In genomic region chr11:12559011-12559410, GRCh38 we compare ENCODE assay signal across 28 cellular contexts.
"Had no signal": no experiment of that assay in that cellular context is flagged by ENCODE, and none has a peak within 500 bp of the region (broad histone marks: within the 10 kb centered on the region; RNA-seq: fewer than 3 reads in every experiment).

No MANE protein-coding gene starts in this region.

- H2AFZ ChIP-seq: neural progenitor cell, parathyroid adenoma had no signal

- H3K36me3 Mint-ChIP-seq: natural killer cell treated with Interleukin-12 subunit alpha and Interleukin-12 subunit beta and Interleukin-15 and Interleukin-18, amount 100 ng/mL, for 72 hours; neural progenitor cell; stimulated activated effector memory CD8-positive, alpha-beta T cell treated with anti-CD3 and anti-CD28 coated beads, Interleukin-12 subunit alpha, Interleukin-12 subunit beta, amount 100 ng/mL, for 72 hours; stimulated activated naive B cell treated with anti-CD40 and anti-IgM and Interleukin-4, amounts not matched to agents 10 μg/mL and 1 μg/mL and 100 μg/mL, for 72 hours had no signal

- H3K4me2 ChIP-seq: neural progenitor cell had no signal

- FAIRE-seq: small intestine, urothelium cell line had no signal

- H3K27ac ChIP-seq: neural progenitor cell, ovary, parathyroid adenoma, psoas muscle, right lobe of liver, sigmoid colon, stomach, thoracic aorta, thyroid gland, tibial nerve, upper lobe of left lung, vagina had no signal

- H3K4me1 ChIP-seq: parathyroid adenoma, right lobe of liver had no signal

- H3K27me3 Mint-ChIP-seq: stimulated activated naive B cell treated with anti-CD40 and anti-IgM and Interleukin-4, amounts not matched to agents 10 μg/mL and 1 μg/mL and 100 μg/mL, for 72 hours had no signal

- H3K36me3 ChIP-seq: neural progenitor cell, ovary, right lobe of liver, sigmoid colon, stomach, thoracic aorta, thyroid gland, tibial nerve, upper lobe of left lung, vagina had no signal

- H3K27ac Mint-ChIP-seq: naive thymus-derived CD8-positive, alpha-beta T cell; natural killer cell treated with Interleukin-12 subunit alpha and Interleukin-12 subunit beta and Interleukin-15 and Interleukin-18, amount 100 ng/mL, for 72 hours; neural progenitor cell; progenitor cell of endocrine pancreas; stimulated activated effector memory CD8-positive, alpha-beta T cell treated with anti-CD3 and anti-CD28 coated beads, Interleukin-12 subunit alpha, Interleukin-12 subunit beta, amount 100 ng/mL, for 72 hours; stimulated activated naive B cell treated with anti-CD40 and anti-IgM and Interleukin-4, amounts not matched to agents 10 μg/mL and 1 μg/mL and 100 μg/mL, for 72 hours; stimulated activated naive CD8-positive, alpha-beta T cell treated with anti-CD3 and anti-CD28 coated beads, Interleukin-15, Interleukin-2, amounts not matched to agents 100 ng/mL and 50 ng/mL, for 24 hours had no signal

- H3K27me3 ChIP-seq: neural progenitor cell, ovary, right lobe of liver, sigmoid colon, stomach, thyroid gland, tibial nerve, upper lobe of left lung, vagina had no signal

- H3K4me3 Mint-ChIP-seq: naive thymus-derived CD8-positive, alpha-beta T cell; natural killer cell treated with Interleukin-12 subunit alpha and Interleukin-12 subunit beta and Interleukin-15 and Interleukin-18, amount 100 ng/mL, for 72 hours; neural progenitor cell; stimulated activated effector memory CD8-positive, alpha-beta T cell treated with anti-CD3 and anti-CD28 coated beads, Interleukin-12 subunit alpha, Interleukin-12 subunit beta, amount 100 ng/mL, for 72 hours; stimulated activated naive B cell treated with anti-CD40 and anti-IgM and Interleukin-4, amounts not matched to agents 10 μg/mL and 1 μg/mL and 100 μg/mL, for 72 hours; stimulated activated naive CD8-positive, alpha-beta T cell treated with anti-CD3 and anti-CD28 coated beads, Interleukin-15, Interleukin-2, amounts not matched to agents 100 ng/mL and 50 ng/mL, for 24 hours had no signal

- H3K4me1 Mint-ChIP-seq: naive thymus-derived CD8-positive, alpha-beta T cell; stimulated activated effector memory CD8-positive, alpha-beta T cell treated with anti-CD3 and anti-CD28 coated beads, Interleukin-12 subunit alpha, Interleukin-12 subunit beta, amount 100 ng/mL, for 72 hours; stimulated activated naive B cell treated with anti-CD40 and anti-IgM and Interleukin-4, amounts not matched to agents 10 μg/mL and 1 μg/mL and 100 μg/mL, for 72 hours had no signal

- H3K9me3 Mint-ChIP-seq: natural killer cell treated with Interleukin-12 subunit alpha and Interleukin-12 subunit beta and Interleukin-15 and Interleukin-18, amount 100 ng/mL, for 72 hours; stimulated activated effector memory CD8-positive, alpha-beta T cell treated with anti-CD3 and anti-CD28 coated beads, Interleukin-12 subunit alpha, Interleukin-12 subunit beta, amount 100 ng/mL, for 72 hours; stimulated activated naive CD8-positive, alpha-beta T cell treated with anti-CD3 and anti-CD28 coated beads, Interleukin-15, Interleukin-2, amounts not matched to agents 100 ng/mL and 50 ng/mL, for 24 hours had no signal

- DNase-seq: naive thymus-derived CD8-positive, alpha-beta T cell; occipital lobe; ovary; posterior cingulate gyrus; psoas muscle; right cardiac atrium; right lobe of liver; sigmoid colon; small intestine; stimulated activated CD4-positive, alpha-beta T cell treated with anti-CD3 and anti-CD28 coated beads, Interleukin-15, amount 100 ng/mL, for 24 hours; stimulated activated CD4-positive, alpha-beta T cell treated with anti-CD3 and anti-CD28 coated beads, Interleukin-2, amount 100 ng/mL, for 24 hours; stimulated activated CD4-positive, alpha-beta T cell treated with anti-CD3 and anti-CD28 coated beads, Interleukin-2, amount 100 ng/mL, for 48 hours; stimulated activated CD4-positive, alpha-beta T cell treated with anti-CD3 and anti-CD28 coated beads, Interleukin-4, amount 100 ng/mL, for 24 hours; stimulated activated naive B cell treated with anti-CD40 and anti-IgM and Interleukin-4, amounts not matched to agents 10 μg/mL and 1 μg/mL and 100 μg/mL, for 72 hours; stimulated activated naive CD4-positive, alpha-beta T cell treated with Interleukin-2 at 50 U/mL for 16 hours; stomach; thyroid gland; upper lobe of left lung had no signal

- H3K9ac ChIP-seq: neural progenitor cell, parathyroid adenoma had no signal

- H3K4me3 ChIP-seq: neural progenitor cell, ovary, psoas muscle, right lobe of liver, sigmoid colon, stomach, thoracic aorta, thyroid gland, tibial nerve, upper lobe of left lung, vagina had no signal

- H3K9me3 ChIP-seq: ovary, right lobe of liver, sigmoid colon, thoracic aorta, thyroid gland, tibial nerve, upper lobe of left lung, vagina had no signal

- ATAC-seq: naive thymus-derived CD8-positive, alpha-beta T cell; natural killer cell treated with Interleukin-12 subunit alpha and Interleukin-12 subunit beta and Interleukin-15 and Interleukin-18, amount 100 ng/mL, for 72 hours; psoas muscle; right cardiac atrium; right lobe of liver; stimulated activated effector memory CD8-positive, alpha-beta T cell treated with anti-CD3 and anti-CD28 coated beads, Interleukin-12 subunit alpha, Interleukin-12 subunit beta, amount 100 ng/mL, for 72 hours; stimulated activated naive B cell treated with anti-CD40 and anti-IgM and Interleukin-4, amounts not matched to agents 10 μg/mL and 1 μg/mL and 100 μg/mL, for 72 hours had no signal
